In genomic region chr6:41707565-41708200, GRCh38 we compare ENCODE assay signal across 9 cellular contexts. TPM values are rescaled to one million over a fixed set of nuclear protein-coding genes. Genes with fewer than 3 reads are reported as not detected.
DNase-seq lines count a peak whose midpoint lies in the region; ATAC-seq and TF ChIP-seq lines count a peak whose summit lies in the region.
"Had no signal": no experiment of that assay in that cellular context is flagged by ENCODE, and none has a peak within 500 bp of the region (broad histone marks: within the 10 kb centered on the region; RNA-seq: fewer than 3 reads in every experiment).

No MANE protein-coding gene starts in this region.

- H3K4me3 ChIP-seq in heart left ventricle (peak overlapping the region in 1 of 12 donors; percentile 10), ovary (no peak overlapping the region), testis (no peak overlapping the region)

- H3K27ac ChIP-seq in heart left ventricle = peak overlapping the region in 11 of 12 donors; percentile 71 to 92 (median 84)
- H3K27ac ChIP-seq in substantia nigra (ENCODE audit: low read depth, low read length, poor library complexity, severe bottlenecking) = peak overlapping the region; percentile 97
- no peak overlapping the region for H3K27ac ChIP-seq in ovary
- no peak overlapping the region for H3K27ac ChIP-seq in testis

- ATAC-seq in heart left ventricle (peak in 1 of 4 donors; percentile 0), GM18907 (IDR thresholded peaks at IDR 0.05; ENCODE audit: unreplicated experiment) (no peak)

- H3K36me3 ChIP-seq in heart left ventricle (peaks cover 0 to 6% (median 0%) of the 10 kb centered on the region in 9 donors), ovary (no peaks in the 10 kb centered on the region), testis (ENCODE audit: low read depth, missing control alignments) (no peaks in the 10 kb centered on the region)

- intact Hi-C loops in heart left ventricle (cut with DNase I) = loop anchor here in 6 of 10 donors (2.0 to 10.0 kb wide), 4 partner anchors 27 to 77 kb away; partner anchors contain the start of genes TFEB (in 5 of the 6), FRS3 (in 1 of the 6), PRICKLE4 (in 1 of the 6) and TOMM6 (in 1 of the 6)
- intact Hi-C loops in ovary (cut with DNase I) = no loop called here
- intact Hi-C loops in testis (cut with DNase I; ENCODE audit: low total_unique reads) = no loop called here

- TF ChIP-seq CTCF in heart left ventricle (IDR thresholded peaks at IDR 0.05) (no peak), ovary (IDR thresholded peaks at IDR 0.05) (no peak), testis (IDR thresholded peaks at IDR 0.05) (no peak)

- TF ChIP-seq EP300 in ovary (IDR thresholded peaks at IDR 0.05) = no peak

- TF ChIP-seq POLR2A in heart left ventricle (IDR thresholded peaks at IDR 0.05) (no peak), ovary (IDR thresholded peaks at IDR 0.05) (no peak), testis (IDR thresholded peaks at IDR 0.05) (no peak)

- WGBS in heart left ventricle, 4 donors = 46 to 49% (median 48%) methylated on average over 14 of the region's 14 CpGs
- 82 to 86% (median 86%) methylated on average over 14 of the region's 14 CpGs for WGBS in ovary, 3 donors
- 70 to 86% methylated on average over 14 of the region's 14 CpGs for whole genome bisulfite sequencing in testis, 2 donors

- H3K4me1 ChIP-seq in heart left ventricle = peaks cover 13 to 91% (median 65%) of the 10 kb centered on the region in 12 donors
- H3K4me1 ChIP-seq in ovary (ENCODE audit: insufficient read depth) = peaks cover 1% of the 10 kb centered on the region
- H3K4me1 ChIP-seq in testis = peaks cover 7% of the 10 kb centered on the region

- H3K27me3 ChIP-seq in heart left ventricle (no peaks in the 10 kb centered on the region), ovary (no peaks in the 10 kb centered on the region), testis (no peaks in the 10 kb centered on the region)

- DNase-seq in NAMALWA (ENCODE audit: low spot score) (peak; percentile 64), heart left ventricle (peak in 2 of 5 donors; percentile 69 to 70), substantia nigra (lab: John Stamatoyannopoulos, UW) (peak in 24 of 49 donors; percentile 27 to 72 (median 42)), ovary (no peak), kidney tubule cell (ENCODE audit: low spot score) (no peak), testis (no peak)
- peak; percentile 32 for DNase-seq in activated T-cell treated with anti-CD3 and anti-CD28 coated beads, Interleukin-2, amount 50 U/mL, for 1 hour
- DNase-seq: GOT3 had no signal

- H3K9me3 ChIP-seq in heart left ventricle (no peaks in the 10 kb centered on the region), ovary (no peaks in the 10 kb centered on the region), testis (no peaks in the 10 kb centered on the region)

RNA-seq across cellular contexts. Expression of gene TFEB, which starts 27.7 kb away (rescaled TPM):
- 10 to 100 TPM; 26.2 to 47.2 (median 41.1) TPM for total RNA-seq in heart left ventricle
- 10 to 100 TPM; 37.7 to 40.1 TPM for polyA plus RNA-seq in heart left ventricle
- total RNA-seq in ovary = 10 to 100 TPM in 4 of 7 donors, 1 to 10 TPM in 3; 7.3 to 14.9 (median 10.3) TPM
- polyA plus RNA-seq in ovary = 1 to 10 TPM; 2.8 to 6.9 TPM
- total RNA-seq in testis = 1 to 10 TPM; 4.5 to 5.2 TPM
- 6.3 TPM for polyA plus RNA-seq in testis (ENCODE audit: insufficient read depth, low read depth, low replicate concordance)

RNA-seq across cellular contexts. Expression of gene PGC, which starts 39.5 kb away (rescaled TPM):
- total RNA-seq in heart left ventricle = not detected
- 1 to 10 TPM in 1 of 2 donors, not detected in 1; 1.1 TPM for polyA plus RNA-seq in heart left ventricle
- total RNA-seq in ovary = under 1 TPM in 2 of 7 donors, not detected in 5; 0.53 to 0.94 TPM
- under 1 TPM in 1 of 2 donors, not detected in 1; 0.81 TPM for polyA plus RNA-seq in ovary
- 1 to 10 TPM in 1 of 2 donors, not detected in 1; 1.3 TPM for total RNA-seq in testis
- 0.42 TPM for polyA plus RNA-seq in testis (ENCODE audit: insufficient read depth, low read depth, low replicate concordance)

Comparison
In these comparisons a context has a peak if more than half of its experiments do, and no peak if none do; other contexts are left out.
1. DNase-seq: peak in NAMALWA (single experiment) and activated T-cell treated with anti-CD3 and anti-CD28 coated beads, Interleukin-2, amount 50 U/mL, for 1 hour (single experiment); none in ovary (0 of 5), kidney tubule cell (single experiment) and testis (single experiment).
2. H3K27ac ChIP-seq: peak in heart left ventricle (11 of 12) and substantia nigra (single experiment); none in ovary (0 of 2) and testis (0 of 2).
3. intact Hi-C loops: an anchor here in heart left ventricle (2.0 to 10.0 kb wide); none called in ovary and testis.